ENCODE assay signal across 5 cellular contexts in genomic region chr5:11687498-11687897, GRCh38.
"Had no signal": no experiment of that assay in that cellular context is flagged by ENCODE, and none has a peak within 500 bp of the region (broad histone marks: within the 10 kb centered on the region; RNA-seq: fewer than 3 reads in every experiment).

No MANE protein-coding gene starts in this region.

- H3K4me3 ChIP-seq: K562 had no signal

- DNase-seq: IMR-90, KBM-7 had no signal

- ATAC-seq: HepG2, K562 had no signal

- FAIRE-seq: HepG2, K562 had no signal

- H3K27ac ChIP-seq: HL-60 had no signal
